In the genomic region with DNA sequence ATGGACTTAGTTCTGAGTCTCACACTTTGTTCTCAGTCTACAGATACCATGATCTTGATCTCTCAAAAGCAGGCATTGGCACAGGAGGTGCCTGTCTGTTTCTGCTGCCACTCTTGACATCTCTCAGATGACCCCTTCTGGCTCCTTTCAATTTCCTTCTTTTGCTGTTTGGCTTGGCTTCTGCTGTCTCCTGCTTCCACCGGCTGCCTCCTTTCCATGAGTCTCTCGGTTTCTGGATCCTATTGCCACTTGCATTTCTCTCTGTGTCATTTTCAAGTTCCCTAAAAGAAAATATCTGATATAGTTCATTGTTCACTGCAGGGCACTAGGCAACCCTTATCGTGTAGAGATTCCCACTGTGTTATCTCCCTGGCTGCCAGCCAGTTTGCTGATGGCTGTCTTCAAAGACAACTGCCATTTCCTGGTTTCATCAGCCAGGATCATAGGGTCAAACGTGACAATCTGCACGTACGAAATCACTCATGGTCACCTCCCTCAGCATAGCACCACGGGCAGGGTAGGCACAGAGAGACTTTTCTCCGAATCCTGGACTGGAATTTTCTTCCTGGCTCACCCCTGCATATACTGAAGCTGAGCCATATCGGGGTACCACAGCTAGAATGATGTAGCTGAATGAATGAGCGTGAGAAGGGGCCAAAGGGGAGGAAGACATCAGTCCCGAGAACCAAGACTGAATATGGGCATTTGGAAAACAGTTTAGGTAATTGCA, we compare ENCODE assay signal across 8 cellular contexts.
DNase-seq lines count a peak whose midpoint lies in the region; ATAC-seq, FAIRE-seq and TF ChIP-seq lines count a peak whose summit lies in the region.

No MANE protein-coding gene starts in this region.

- H2AFZ ChIP-seq in trophoblast cell (ENCODE audit: insufficient read depth, low read length, poor library complexity) = no peak overlapping the region

- H2AK5ac ChIP-seq in trophoblast cell (ENCODE audit: low read length) = peak overlapping the region; percentile 4

- TF ChIP-seq POLR2A in GM12892 (IDR thresholded peaks at IDR 0.05; ENCODE audit: low read depth, low read length) = no peak

- H2BK5ac ChIP-seq in trophoblast cell (ENCODE audit: low read depth, low read length, poor library complexity) = peak overlapping the region; percentile 17

- peak overlapping the region; percentile 11 for H4K91ac ChIP-seq in trophoblast cell (ENCODE audit: low read depth, low read length)

- peaks cover 6% of the 10 kb centered on the region for H3K79me1 ChIP-seq in trophoblast cell (ENCODE audit: low read length)

- H3K4ac ChIP-seq in trophoblast cell (ENCODE audit: low read depth, low read length) = no peak overlapping the region

- peak overlapping the region; percentile 52 for H3K14ac ChIP-seq in trophoblast cell (ENCODE audit: low read length)

- peak; percentile 41 for ATAC-seq in Right ventricle myocardium superior (ENCODE audit: poor library complexity)

- no peaks in the 10 kb centered on the region for H3K79me2 ChIP-seq in trophoblast cell (ENCODE audit: control insufficient read depth, insufficient read depth, low read length, poor library complexity)

- H3K4me2 ChIP-seq in trophoblast cell (ENCODE audit: low read length) = no peak overlapping the region

- H3K4me1 ChIP-seq in trophoblast cell (ENCODE audit: control insufficient read depth in 1 of 2, insufficient read depth in 2 of 2, low read length in 2 of 2) = peaks cover 8 to 17% of the 10 kb centered on the region in 2 experiments

- H3K9ac ChIP-seq in trophoblast cell (ENCODE audit: low read length) = no peak overlapping the region

- H2BK12ac ChIP-seq in trophoblast cell (ENCODE audit: low read length) = peak overlapping the region; percentile 15

- H4K12ac ChIP-seq in trophoblast cell (ENCODE audit: low read depth, low read length) = no peak overlapping the region

- peak; percentile 54 for FAIRE-seq in GM12892 (lab: Jason Lieb, UNC)

- H3K18ac ChIP-seq in trophoblast cell (ENCODE audit: low read length) = no peak overlapping the region

- intact Hi-C loops in Right ventricle myocardium superior (cut with DNase I) = no loop called here

- DNase-seq in GM12892 (ENCODE audit: insufficient read length) (no peak), NOMO-1 treated with DMSO at 0.1 percent for 48 hours (lab: John Stamatoyannopoulos, UW; ENCODE audit: unreplicated experiment) (peak; percentile 63), Right ventricle myocardium superior (peak; percentile 47), trophoblast cell (peak; percentile 88 to 94), SK-N-DZ (ENCODE audit: low spot score) (no peak), hepatic stellate cell (ENCODE audit: low spot score) (no peak), H4 (ENCODE audit: low spot score) (no peak), GOT3 (lab: John Stamatoyannopoulos, UW) (no peak)

- no peaks in the 10 kb centered on the region for H3K27me3 ChIP-seq in trophoblast cell (ENCODE audit: insufficient read depth, low read length)

- peaks cover 3% of the 10 kb centered on the region for H3K9me3 ChIP-seq in trophoblast cell (ENCODE audit: insufficient read depth, low read depth, low read length)

- H3K27ac ChIP-seq in trophoblast cell (ENCODE audit: low read depth, low read length) = no peak overlapping the region

- no peak overlapping the region for H3K23ac ChIP-seq in trophoblast cell (ENCODE audit: low read length)

- no peaks in the 10 kb centered on the region for H3K36me3 ChIP-seq in trophoblast cell (ENCODE audit: control insufficient read depth in 1 of 2, insufficient read depth in 2 of 2, low read length in 2 of 2)

- H4K8ac ChIP-seq in trophoblast cell (ENCODE audit: low read depth, low read length) = no peak overlapping the region

- no CpG with 5 or more reads among the region's 11 CpGs for WGBS in trophoblast cell (ENCODE audit: extremely low coverage, insufficient coverage, insufficient read length)

- H2BK120ac ChIP-seq in trophoblast cell (ENCODE audit: insufficient read depth, low read length, poor library complexity) = no peak overlapping the region

- no peak overlapping the region for H3K4me3 ChIP-seq in trophoblast cell (ENCODE audit: low read depth, low read length)

Comparison
In these comparisons a context has a peak if more than half of its experiments do, and no peak if none do; other contexts are left out.
1. DNase-seq: peak in NOMO-1 treated with DMSO at 0.1 percent for 48 hours (single experiment), Right ventricle myocardium superior (single experiment) and trophoblast cell (2 of 2); none in GM12892 (single experiment), SK-N-DZ (single experiment), hepatic stellate cell (single experiment), H4 (single experiment) and GOT3 (single experiment).